1 cellular context compared by ENCODE assay signal in the genomic region with DNA sequence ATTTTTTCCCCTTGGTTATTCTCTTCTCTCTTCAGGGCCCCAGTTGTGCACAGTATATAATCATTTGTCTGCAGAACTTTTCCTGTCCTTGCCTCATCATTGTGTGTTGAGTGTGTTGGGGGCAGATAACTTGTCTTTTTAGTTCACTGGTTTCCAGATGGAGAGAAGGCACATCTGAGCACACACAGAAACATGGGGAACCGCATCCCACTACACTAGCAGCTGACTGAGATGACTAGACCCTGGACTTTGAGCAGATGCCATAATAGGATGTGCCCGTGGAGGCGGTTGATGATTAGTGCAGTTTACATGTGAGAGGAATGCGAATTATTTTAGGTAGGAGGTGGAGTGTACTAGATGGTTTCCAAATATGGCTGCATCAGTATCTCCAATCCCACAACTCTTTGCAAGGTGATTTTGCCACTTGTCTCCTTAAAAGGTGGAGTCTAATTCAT.
A peak's percentile ranks its signal among the peaks of the same experiment; 100 is the strongest.
TF ChIP-seq lines count a peak whose summit lies in the region.

No MANE protein-coding gene starts in this region.

TF ChIP-seq in HepG2, 621 proteins besides CTCF, POLR2A, EP300 and RAD21 (continued from another document and continues in another):
- TF ChIP-seq, protein P1, sequence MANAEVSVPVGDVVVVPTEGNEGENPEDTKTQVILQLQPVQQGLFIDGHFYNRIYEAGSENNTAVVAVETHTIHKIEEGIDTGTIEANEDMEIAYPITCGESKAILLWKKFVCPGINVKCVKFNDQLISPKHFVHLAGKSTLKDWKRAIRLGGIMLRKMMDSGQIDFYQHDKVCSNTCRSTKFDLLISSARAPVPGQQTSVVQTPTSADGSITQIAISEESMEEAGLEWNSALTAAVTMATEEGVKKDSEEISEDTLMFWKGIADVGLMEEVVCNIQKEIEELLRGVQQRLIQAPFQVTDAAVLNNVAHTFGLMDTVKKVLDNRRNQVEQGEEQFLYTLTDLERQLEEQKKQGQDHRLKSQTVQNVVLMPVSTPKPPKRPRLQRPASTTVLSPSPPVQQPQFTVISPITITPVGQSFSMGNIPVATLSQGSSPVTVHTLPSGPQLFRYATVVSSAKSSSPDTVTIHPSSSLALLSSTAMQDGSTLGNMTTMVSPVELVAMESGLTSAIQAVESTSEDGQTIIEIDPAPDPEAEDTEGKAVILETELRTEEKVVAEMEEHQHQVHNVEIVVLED (CRISPR knock-in tag; IDR thresholded peaks at IDR 0.05; ENCODE audit: borderline replicate concordance): 0 out of 2 replicates have a peak, but pooled peaks have one; percentile 32
- TF ChIP-seq, protein P2, sequence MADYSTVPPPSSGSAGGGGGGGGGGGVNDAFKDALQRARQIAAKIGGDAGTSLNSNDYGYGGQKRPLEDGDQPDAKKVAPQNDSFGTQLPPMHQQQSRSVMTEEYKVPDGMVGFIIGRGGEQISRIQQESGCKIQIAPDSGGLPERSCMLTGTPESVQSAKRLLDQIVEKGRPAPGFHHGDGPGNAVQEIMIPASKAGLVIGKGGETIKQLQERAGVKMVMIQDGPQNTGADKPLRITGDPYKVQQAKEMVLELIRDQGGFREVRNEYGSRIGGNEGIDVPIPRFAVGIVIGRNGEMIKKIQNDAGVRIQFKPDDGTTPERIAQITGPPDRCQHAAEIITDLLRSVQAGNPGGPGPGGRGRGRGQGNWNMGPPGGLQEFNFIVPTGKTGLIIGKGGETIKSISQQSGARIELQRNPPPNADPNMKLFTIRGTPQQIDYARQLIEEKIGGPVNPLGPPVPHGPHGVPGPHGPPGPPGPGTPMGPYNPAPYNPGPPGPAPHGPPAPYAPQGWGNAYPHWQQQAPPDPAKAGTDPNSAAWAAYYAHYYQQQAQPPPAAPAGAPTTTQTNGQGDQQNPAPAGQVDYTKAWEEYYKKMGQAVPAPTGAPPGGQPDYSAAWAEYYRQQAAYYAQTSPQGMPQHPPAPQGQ (CRISPR knock-in tag; IDR thresholded peaks at IDR 0.05; ENCODE audit: borderline replicate concordance): no peak
- TF ChIP-seq E2F5 (CRISPR knock-in tag; conservative IDR thresholded peaks at IDR 0.05) (no peak), CHD4 (IDR thresholded peaks at IDR 0.05; ENCODE audit: borderline replicate concordance, low read length) (no peak), KLF9 (CRISPR knock-in tag; IDR thresholded peaks at IDR 0.05; ENCODE audit: low read depth) (no peak), ZNF296 (CRISPR knock-in tag; conservative IDR thresholded peaks at IDR 0.05) (no peak), ZNF724P (CRISPR knock-in tag; IDR thresholded peaks at IDR 0.05; ENCODE audit: borderline replicate concordance) (no peak), SMAD3 (CRISPR knock-in tag; IDR thresholded peaks at IDR 0.05) (no peak), RFXANK (CRISPR knock-in tag; IDR thresholded peaks at IDR 0.05) (no peak), FOXM1 (CRISPR knock-in tag; IDR thresholded peaks at IDR 0.05) (no peak), SRSF1 (optimal IDR thresholded peaks at IDR 0.05; ENCODE audit: low read depth, low read length) (no peak), GABPB1 (CRISPR knock-in tag; IDR thresholded peaks at IDR 0.05) (no peak), CHD2 (IDR thresholded peaks at IDR 0.05; ENCODE audit: low read depth, low read length) (no peak), ZNF337 (CRISPR knock-in tag; IDR thresholded peaks at IDR 0.05; ENCODE audit: borderline replicate concordance, low read depth) (no peak), TCF7 (IDR thresholded peaks at IDR 0.05; ENCODE audit: low read depth) (no peak), ZNF770 (CRISPR knock-in tag; IDR thresholded peaks at IDR 0.05) (no peak), PHF5A (CRISPR knock-in tag; IDR thresholded peaks at IDR 0.05; ENCODE audit: low read depth, unreplicated experiment) (no peak), CEBPB (IDR thresholded peaks at IDR 0.05; ENCODE audit: borderline replicate concordance, low read depth, low read length) (no peak), HNRNPH1 (optimal IDR thresholded peaks at IDR 0.05; ENCODE audit: low read depth, low read length) (no peak), DNMT3B (CRISPR knock-in tag; conservative IDR thresholded peaks at IDR 0.05) (no peak), SKI (IDR thresholded peaks at IDR 0.05; ENCODE audit: partially characterized antibody) (peak; percentile 41), ZNF34 (CRISPR knock-in tag; IDR thresholded peaks at IDR 0.05; ENCODE audit: borderline replicate concordance) (no peak), ATF7-NPFF (CRISPR knock-in tag; IDR thresholded peaks at IDR 0.05; ENCODE audit: low read depth) (no peak), KLF12 (CRISPR knock-in tag; IDR thresholded peaks at IDR 0.05; ENCODE audit: borderline replicate concordance) (no peak), HDAC2 (CRISPR knock-in tag; IDR thresholded peaks at IDR 0.05) (peak; percentile 52; the same call in 1 of the 2 replicates), ZNF230 (CRISPR knock-in tag; IDR thresholded peaks at IDR 0.05) (no peak), ZNF180 (CRISPR knock-in tag; IDR thresholded peaks at IDR 0.05; ENCODE audit: borderline replicate concordance, low read depth) (no peak), JDP2 (CRISPR knock-in tag; IDR thresholded peaks at IDR 0.05; ENCODE audit: borderline replicate concordance) (no peak), ZNF124 (CRISPR knock-in tag; IDR thresholded peaks at IDR 0.05) (no peak), PAXIP1 (CRISPR knock-in tag; conservative IDR thresholded peaks at IDR 0.05) (peak; percentile 79), U2AF1 (optimal IDR thresholded peaks at IDR 0.05; ENCODE audit: low read depth, low read length) (no peak), RARA (CRISPR knock-in tag; IDR thresholded peaks at IDR 0.05) (peak; percentile 39; the same call in 1 of the 2 replicates), ZNF816 (CRISPR knock-in tag; IDR thresholded peaks at IDR 0.05; ENCODE audit: borderline replicate concordance) (no peak), HIVEP1 (CRISPR knock-in tag; IDR thresholded peaks at IDR 0.05) (no peak), ZNF790 (CRISPR knock-in tag; IDR thresholded peaks at IDR 0.05; ENCODE audit: borderline replicate concordance) (no peak), GATAD2A (CRISPR knock-in tag; IDR thresholded peaks at IDR 0.05) (peak; percentile 69), MEIS2 (CRISPR knock-in tag; IDR thresholded peaks at IDR 0.05) (peak; percentile 33; the same call in 1 of the 2 replicates), HOXA9 (CRISPR knock-in tag; IDR thresholded peaks at IDR 0.05; ENCODE audit: borderline replicate concordance) (no peak), SP140L (CRISPR knock-in tag; IDR thresholded peaks at IDR 0.05; ENCODE audit: borderline replicate concordance) (no peak), KDM5B (CRISPR knock-in tag; IDR thresholded peaks at IDR 0.05; ENCODE audit: borderline replicate concordance) (no peak), ZNF788 (CRISPR knock-in tag; IDR thresholded peaks at IDR 0.05; ENCODE audit: borderline replicate concordance) (no peak; the same call in 1 of the 2 replicates), DRAP1 (CRISPR knock-in tag; IDR thresholded peaks at IDR 0.05) (no peak)
- TF ChIP-seq, protein P3, sequence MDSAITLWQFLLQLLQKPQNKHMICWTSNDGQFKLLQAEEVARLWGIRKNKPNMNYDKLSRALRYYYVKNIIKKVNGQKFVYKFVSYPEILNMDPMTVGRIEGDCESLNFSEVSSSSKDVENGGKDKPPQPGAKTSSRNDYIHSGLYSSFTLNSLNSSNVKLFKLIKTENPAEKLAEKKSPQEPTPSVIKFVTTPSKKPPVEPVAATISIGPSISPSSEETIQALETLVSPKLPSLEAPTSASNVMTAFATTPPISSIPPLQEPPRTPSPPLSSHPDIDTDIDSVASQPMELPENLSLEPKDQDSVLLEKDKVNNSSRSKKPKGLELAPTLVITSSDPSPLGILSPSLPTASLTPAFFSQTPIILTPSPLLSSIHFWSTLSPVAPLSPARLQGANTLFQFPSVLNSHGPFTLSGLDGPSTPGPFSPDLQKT (CRISPR knock-in tag; IDR thresholded peaks at IDR 0.05; ENCODE audit: borderline replicate concordance): no peak
- TF ChIP-seq, protein P4, sequence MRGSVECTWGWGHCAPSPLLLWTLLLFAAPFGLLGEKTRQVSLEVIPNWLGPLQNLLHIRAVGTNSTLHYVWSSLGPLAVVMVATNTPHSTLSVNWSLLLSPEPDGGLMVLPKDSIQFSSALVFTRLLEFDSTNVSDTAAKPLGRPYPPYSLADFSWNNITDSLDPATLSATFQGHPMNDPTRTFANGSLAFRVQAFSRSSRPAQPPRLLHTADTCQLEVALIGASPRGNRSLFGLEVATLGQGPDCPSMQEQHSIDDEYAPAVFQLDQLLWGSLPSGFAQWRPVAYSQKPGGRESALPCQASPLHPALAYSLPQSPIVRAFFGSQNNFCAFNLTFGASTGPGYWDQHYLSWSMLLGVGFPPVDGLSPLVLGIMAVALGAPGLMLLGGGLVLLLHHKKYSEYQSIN (CRISPR knock-in tag; IDR thresholded peaks at IDR 0.05; ENCODE audit: borderline replicate concordance): no peak
- TF ChIP-seq, protein P5, sequence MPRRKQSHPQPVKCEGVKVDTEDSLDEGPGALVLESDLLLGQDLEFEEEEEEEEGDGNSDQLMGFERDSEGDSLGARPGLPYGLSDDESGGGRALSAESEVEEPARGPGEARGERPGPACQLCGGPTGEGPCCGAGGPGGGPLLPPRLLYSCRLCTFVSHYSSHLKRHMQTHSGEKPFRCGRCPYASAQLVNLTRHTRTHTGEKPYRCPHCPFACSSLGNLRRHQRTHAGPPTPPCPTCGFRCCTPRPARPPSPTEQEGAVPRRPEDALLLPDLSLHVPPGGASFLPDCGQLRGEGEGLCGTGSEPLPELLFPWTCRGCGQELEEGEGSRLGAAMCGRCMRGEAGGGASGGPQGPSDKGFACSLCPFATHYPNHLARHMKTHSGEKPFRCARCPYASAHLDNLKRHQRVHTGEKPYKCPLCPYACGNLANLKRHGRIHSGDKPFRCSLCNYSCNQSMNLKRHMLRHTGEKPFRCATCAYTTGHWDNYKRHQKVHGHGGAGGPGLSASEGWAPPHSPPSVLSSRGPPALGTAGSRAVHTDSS (CRISPR knock-in tag; conservative IDR thresholded peaks at IDR 0.05): no peak
- TF ChIP-seq, protein P6, sequence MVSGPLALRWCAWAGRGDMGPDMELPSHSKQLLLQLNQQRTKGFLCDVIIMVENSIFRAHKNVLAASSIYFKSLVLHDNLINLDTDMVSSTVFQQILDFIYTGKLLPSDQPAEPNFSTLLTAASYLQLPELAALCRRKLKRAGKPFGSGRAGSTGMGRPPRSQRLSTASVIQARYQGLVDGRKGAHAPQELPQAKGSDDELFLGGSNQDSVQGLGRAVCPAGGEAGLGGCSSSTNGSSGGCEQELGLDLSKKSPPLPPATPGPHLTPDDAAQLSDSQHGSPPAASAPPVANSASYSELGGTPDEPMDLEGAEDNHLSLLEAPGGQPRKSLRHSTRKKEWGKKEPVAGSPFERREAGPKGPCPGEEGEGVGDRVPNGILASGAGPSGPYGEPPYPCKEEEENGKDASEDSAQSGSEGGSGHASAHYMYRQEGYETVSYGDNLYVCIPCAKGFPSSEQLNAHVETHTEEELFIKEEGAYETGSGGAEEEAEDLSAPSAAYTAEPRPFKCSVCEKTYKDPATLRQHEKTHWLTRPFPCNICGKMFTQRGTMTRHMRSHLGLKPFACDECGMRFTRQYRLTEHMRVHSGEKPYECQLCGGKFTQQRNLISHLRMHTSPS (CRISPR knock-in tag; IDR thresholded peaks at IDR 0.05; ENCODE audit: low read depth): no peak
- TF ChIP-seq, protein P7, sequence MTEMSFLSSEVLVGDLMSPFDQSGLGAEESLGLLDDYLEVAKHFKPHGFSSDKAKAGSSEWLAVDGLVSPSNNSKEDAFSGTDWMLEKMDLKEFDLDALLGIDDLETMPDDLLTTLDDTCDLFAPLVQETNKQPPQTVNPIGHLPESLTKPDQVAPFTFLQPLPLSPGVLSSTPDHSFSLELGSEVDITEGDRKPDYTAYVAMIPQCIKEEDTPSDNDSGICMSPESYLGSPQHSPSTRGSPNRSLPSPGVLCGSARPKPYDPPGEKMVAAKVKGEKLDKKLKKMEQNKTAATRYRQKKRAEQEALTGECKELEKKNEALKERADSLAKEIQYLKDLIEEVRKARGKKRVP (CRISPR knock-in tag; IDR thresholded peaks at IDR 0.05): 0 out of 4 replicates have a peak, but pooled peaks of 1 of the 2 experiments have one; percentile 21
